ENCODE assay signal across 7 cellular contexts in genomic region chr3:49691481-49691880, GRCh38. TPM values are rescaled to one million over a fixed set of nuclear protein-coding genes. Genes with fewer than 3 reads are reported as not detected.
"Had no signal": no experiment of that assay in that cellular context is flagged by ENCODE, and none has a peak within 500 bp of the region (broad histone marks: within the 10 kb centered on the region; RNA-seq: fewer than 3 reads in every experiment).

No MANE protein-coding gene starts in this region.

RNA-seq across cellular contexts. Expression of gene AMIGO3, which starts 28.0 kb away (rescaled TPM):
- total RNA-seq: aorta, dermis microvascular lymphatic vessel endothelial cell, foreskin keratinocyte, kidney epithelial cell, mesenteric fat pad, posterior vena cava, ureter had no signal
